Comparison of ENCODE assay signal across 8 cellular contexts in the genomic region with DNA sequence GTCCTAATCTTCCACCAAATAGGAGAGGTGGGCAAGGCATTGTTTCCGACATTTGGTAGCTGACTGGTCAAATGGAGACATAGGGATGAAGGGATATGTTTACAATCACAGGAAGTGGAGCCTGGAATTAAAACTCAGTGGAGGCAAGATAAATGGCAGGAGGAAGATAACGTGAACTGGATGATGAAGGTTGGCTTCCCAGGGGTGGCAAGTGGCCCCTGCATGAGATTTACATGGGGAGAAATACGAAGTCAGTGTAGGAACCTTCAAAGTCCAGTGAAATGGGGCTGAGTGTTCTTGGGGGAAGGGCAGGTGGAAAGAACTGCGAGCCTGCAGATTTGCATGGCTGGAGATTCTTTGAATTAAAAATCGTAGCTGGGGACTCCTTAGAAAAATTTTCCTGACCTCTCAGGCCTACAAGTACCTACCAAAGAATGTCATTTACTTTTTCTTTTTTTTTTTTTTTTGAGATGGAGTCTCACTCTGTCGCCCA. TPM values are rescaled to one million over a fixed set of nuclear protein-coding genes. Genes with fewer than 3 reads are reported as not detected.
DNase-seq lines count a peak whose midpoint lies in the region; ATAC-seq and TF ChIP-seq lines count a peak whose summit lies in the region.

No MANE protein-coding gene starts in this region.

- H3K36me3 ChIP-seq in neuron (ENCODE audit: insufficient read depth, low read length), result peaks cover 25% of the 10 kb centered on the region

- H3K4me3 ChIP-seq in NB4 (ENCODE audit: low read depth, low read length) (peak overlapping the region; percentile 63), dorsolateral prefrontal cortex (peak overlapping the region; percentile 57 to 87 (median 77)), neuron (ENCODE audit: low read length) (peak overlapping the region; percentile 40)

- TF ChIP-seq POLR2A in NB4 (IDR thresholded peaks at IDR 0.05; ENCODE audit: extremely low read depth, insufficient read length), result no peak

- no peaks in the 10 kb centered on the region for H3K4me1 ChIP-seq in neuron (ENCODE audit: insufficient read depth, low read length)

- TF ChIP-seq CTCF in C4-2B (conservative IDR thresholded peaks at IDR 0.05) (no peak), NB4 (IDR thresholded peaks at IDR 0.05; ENCODE audit: low read depth, low read length) (no peak), dorsolateral prefrontal cortex (IDR thresholded peaks at IDR 0.05 in 54 of 56, conservative IDR thresholded peaks at IDR 0.05 in 2 of 56; ENCODE audit: low read depth in 1 of 56, partially characterized antibody in 56 of 56) (no peak)

- DNase-seq in NB4 (ENCODE audit: low read depth) (no peak), dorsolateral prefrontal cortex (no peak), NCI-H1417 (lab: John Stamatoyannopoulos, UW) (no peak), NCI-H1436 (lab: John Stamatoyannopoulos, UW) (no peak), RPMI8226 (no peak)

- H3K9me3 ChIP-seq in neuron (ENCODE audit: low read length), result no peaks in the 10 kb centered on the region

- H3K27me3 ChIP-seq in dorsolateral prefrontal cortex, result no peaks in the 10 kb centered on the region
- no peaks in the 10 kb centered on the region for H3K27me3 ChIP-seq in neuron (ENCODE audit: insufficient read depth, low read length)

- H3K27ac ChIP-seq in C4-2B (peak overlapping the region; percentile 99), dorsolateral prefrontal cortex (peak overlapping the region; percentile 48 to 96 (median 87))

- H2AFZ ChIP-seq in neuron (ENCODE audit: low read depth, low read length), result peak overlapping the region; percentile 31

- no peak for ATAC-seq in HG02798 (IDR thresholded peaks at IDR 0.05; ENCODE audit: poor library complexity, unreplicated experiment)

- intact Hi-C loops in dorsolateral prefrontal cortex (cut with DNase I), result loop anchor here (1.0 kb wide), 1 partner anchor 22 kb away; a partner anchor contains a TSS

RNA-seq across cellular contexts. Expression of a gene that starts 0.7 kb away (rescaled TPM):
- total RNA-seq in dorsolateral prefrontal cortex, result 10 to 100 TPM; 32.6 to 77.4 (median 49.9) TPM

RNA-seq across cellular contexts. Expression of a gene that starts 21.4 kb away (rescaled TPM):
- 10 to 100 TPM; 41.6 to 81.0 (median 63.3) TPM for total RNA-seq in dorsolateral prefrontal cortex

RNA-seq across cellular contexts. Expression of a gene that starts 26.1 kb away (rescaled TPM):
- total RNA-seq in dorsolateral prefrontal cortex, result 10 to 100 TPM; 47.2 to 80.9 (median 65.4) TPM
